Comparison of ENCODE assay signal across 29 cellular contexts in the genomic region with DNA sequence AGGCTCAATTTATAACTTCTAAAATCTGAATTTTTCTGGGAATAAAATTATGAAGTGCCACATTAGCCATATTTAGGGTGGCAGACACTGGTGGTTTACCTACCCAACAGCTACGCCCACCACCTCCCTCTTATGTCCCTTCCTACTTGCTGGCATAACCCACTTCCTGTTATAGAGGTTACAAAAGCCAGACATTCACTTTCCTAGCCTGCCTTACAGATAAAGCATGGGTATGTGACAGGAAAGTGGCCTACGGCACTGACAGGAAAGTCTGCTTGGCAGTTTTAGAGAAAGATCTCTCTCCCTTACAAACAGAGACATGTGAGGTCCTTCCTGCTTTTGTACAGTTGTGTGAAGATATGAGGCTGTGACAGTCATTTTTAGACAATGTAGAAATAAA. TPM values are rescaled to one million over a fixed set of nuclear protein-coding genes. Genes with fewer than 3 reads are reported as not detected.
A peak's percentile ranks its signal among the peaks of the same experiment; 100 is the strongest.
DNase-seq lines count a peak whose midpoint lies in the region; ATAC-seq and TF ChIP-seq lines count a peak whose summit lies in the region.
"Had no signal": no experiment of that assay in that cellular context is flagged by ENCODE, and none has a peak within 500 bp of the region (broad histone marks: within the 10 kb centered on the region; RNA-seq: fewer than 3 reads in every experiment).

No MANE protein-coding gene starts in this region.

- H3K9me3 ChIP-seq in cardiac muscle cell (ENCODE audit: low read depth): no peaks in the 10 kb centered on the region
- H3K9me3 ChIP-seq in heart left ventricle: no peaks in the 10 kb centered on the region
- H3K9me3 ChIP-seq: pancreas, vagina had no signal

- 17 to 48% (median 33%) methylated on average over 2 of the region's 2 CpGs for WGBS in heart left ventricle, 4 donors

- ATAC-seq in heart left ventricle (peak in 3 of 4 donors; percentile 68 to 73 (median 70)), HG02981 (IDR thresholded peaks at IDR 0.05; ENCODE audit: unreplicated experiment) (no peak)
- ATAC-seq in stimulated activated naive CD8-positive, alpha-beta T cell treated with anti-CD3 and anti-CD28 coated beads, Interleukin-15, Interleukin-2, amounts not matched to agents 100 U/mL and 50 U/mL, for 24 hours: peak; percentile 36
- ATAC-seq: activated CD4-positive, CD25-positive, alpha-beta regulatory T cell treated with anti-CD3 and anti-CD28 coated beads, Interleukin-2, amount 50 U/mL, for 24 hours; HCT116; Panc1; pancreas had no signal

- no peak for TF ChIP-seq POLR2A in heart left ventricle (IDR thresholded peaks at IDR 0.05)

- TF ChIP-seq CTCF in cardiac muscle cell (IDR thresholded peaks at IDR 0.05; ENCODE audit: low read depth, low read length) (no peak), heart left ventricle (IDR thresholded peaks at IDR 0.05) (no peak)

- H3K4me3 ChIP-seq in cardiac muscle cell (no peak overlapping the region), heart left ventricle (no peak overlapping the region)
- H3K4me3 ChIP-seq: pancreas, vagina had no signal

- intact Hi-C loops in cardiac septum (cut with DNase I) (loop anchor here (5.0 kb wide), 2 partner anchors 50 to 385 kb away; no protein-coding TSS in a partner anchor), heart left ventricle (cut with DNase I) (no loop called here)

- no peaks in the 10 kb centered on the region for H3K27me3 ChIP-seq in cardiac muscle cell
- no peaks in the 10 kb centered on the region for H3K27me3 ChIP-seq in heart left ventricle
- H3K27me3 ChIP-seq: pancreas, vagina had no signal

- H3K27ac ChIP-seq in cardiac muscle cell (peak overlapping the region; percentile 87), heart left ventricle (peak overlapping the region in 5 of 12 donors; percentile 18 to 61 (median 46))
- H3K27ac ChIP-seq: C4-2B, KMS-11, pancreas, vagina had no signal

- H3K4me1 ChIP-seq in cardiac muscle cell (ENCODE audit: low read depth) (peaks cover 35% of the 10 kb centered on the region), heart left ventricle (no peaks in the 10 kb centered on the region)
- H3K4me1 ChIP-seq: pancreas, vagina had no signal

- H3K36me3 ChIP-seq in cardiac muscle cell (no peaks in the 10 kb centered on the region), heart left ventricle (no peaks in the 10 kb centered on the region)
- H3K36me3 ChIP-seq: pancreas, vagina had no signal

- peak in 1 of 2 donors; percentile 59 for DNase-seq in cardiac muscle cell (ENCODE audit: low read depth in 1 of 2, low spot score in 1 of 2)
- no peak for DNase-seq in cardiac septum (ENCODE audit: low spot score)
- DNase-seq in OCI-M1 (lab: John Stamatoyannopoulos, UW): peak; percentile 15
- DNase-seq in heart left ventricle: no peak
- no peak for DNase-seq in stimulated activated naive CD8-positive, alpha-beta T cell treated with anti-CD3 and anti-CD28 coated beads, Interleukin-15, Interleukin-2, amounts not matched to agents 100 U/mL and 50 U/mL, for 24 hours
- no peak for DNase-seq in DMS 273 treated with DMSO at 0.1 percent for 48 hours (lab: John Stamatoyannopoulos, UW)
- DNase-seq in HCEC 1CT: no peak
- DNase-seq: activated CD8-positive, alpha-beta memory T cell treated with anti-CD3 and anti-CD28 coated beads for 24 hours; activated naive CD4-positive, alpha-beta T cell treated with anti-CD3 and anti-CD28 coated beads, Interleukin-2, amount 10 ng/mL, durations not matched to agents 7 days and 5 days; activated T-cell treated with anti-CD3 and anti-CD28 coated beads, Interleukin-2, amount 50 U/mL, for 48 hours; anterior cingulate cortex; central memory CD4-positive, alpha-beta T cell; glutamatergic neuron; left cardiac atrium; NCI-H1417; NCI-H2107; NK-92 treated with Interleukin-12 subunit alpha and Interleukin-12 subunit beta, amount 100 ng/mL, for 24 hours; pancreas; T-helper 9 cell had no signal

RNA-seq across cellular contexts. Expression of a gene that starts 12.4 kb away (rescaled TPM):
- total RNA-seq in cardiac muscle cell (not detected in 2 replicates), cardiac septum (not detected), heart left ventricle (not detected)
- polyA plus RNA-seq in cardiac muscle cell (not detected in 2 replicates), heart left ventricle (not detected)
- total RNA-seq: dermis microvascular lymphatic vessel endothelial cell, endothelial cell of umbilical vein, left cardiac atrium, NCI-H460, pancreas, vagina had no signal
- polyA plus RNA-seq: endothelial cell of umbilical vein, pancreas had no signal
